22 cellular contexts compared by ENCODE assay signal in genomic region chr1:29148656-29149491, GRCh38. TPM values are rescaled to one million over a fixed set of nuclear protein-coding genes. Genes with fewer than 3 reads are reported as not detected.
DNase-seq lines count a peak whose midpoint lies in the region; ATAC-seq, FAIRE-seq and TF ChIP-seq lines count a peak whose summit lies in the region.
"Had no signal": no experiment of that assay in that cellular context is flagged by ENCODE, and none has a peak within 500 bp of the region (broad histone marks: within the 10 kb centered on the region; RNA-seq: fewer than 3 reads in every experiment).

No MANE protein-coding gene starts in this region.

- H3K4me3 Mint-ChIP-seq in Calu3 (ENCODE audit: low read depth, unreplicated experiment) (no peak overlapping the region), memory B cell (no peak overlapping the region)
- H3K4me3 Mint-ChIP-seq in activated T-helper 1 cell treated with anti-CD3 and anti-CD28 coated beads, Interleukin-12 subunit alpha, Interleukin-12 subunit beta, Interleukin-2, Interleukin-4 antibody, amounts not matched to agents 30 ng/mL and 10 ng/mL and 1 ng/mL, durations not matched to agents 14 hours and 24 hours and 36 hours: no peak overlapping the region
- H3K4me3 Mint-ChIP-seq: CD4-positive, alpha-beta memory T cell; dendritic cell treated with granulocyte-macrophage colony-stimulating factor and Interleukin-4, amounts not matched to agents 40 ng/mL and 50 ng/mL, for 4 days had no signal

- peaks cover 2% of the 10 kb centered on the region for H3K79me2 ChIP-seq in ACC112 (ENCODE audit: control insufficient read depth, insufficient read depth, low read length, unreplicated experiment)
- no peaks in the 10 kb centered on the region for H3K79me2 ChIP-seq in GM12878 (ENCODE audit: control insufficient read depth, insufficient read depth, low read length)

- TF ChIP-seq POLR2A in GM12878 (IDR thresholded peaks at IDR 0.05; ENCODE audit: low read depth, low read length): peak; percentile 28; the same call in 1 of the 2 replicates

- POLR2A ChIA-PET in GM12878 (lab: Charles Lee): no interaction called here

- no peak for TF ChIP-seq EP300 in GM12878 (IDR thresholded peaks at IDR 0.05; ENCODE audit: borderline replicate concordance in 1 of 2, control insufficient read depth in 1 of 2, low read depth in 2 of 2, low read length in 2 of 2)

- H3K9ac ChIP-seq in GM12878 (ENCODE audit: control insufficient read depth, insufficient read depth, low read length): no peak overlapping the region

- SMC1A ChIA-PET in GM12878 (lab: Charles Lee; ENCODE audit: uncharacterized antibody, unreplicated experiment): no interaction called here

- intact Hi-C loops in Calu3 (cut with micrococcal nuclease; ENCODE audit: unreplicated experiment): no loop called here
- intact Hi-C loops in GM12878 (cut with micrococcal nuclease; ENCODE audit: unreplicated experiment): no loop called here
- intact Hi-C loops in activated T-helper 1 cell treated with anti-CD3 and anti-CD28 coated beads, Interleukin-12 subunit alpha, Interleukin-12 subunit beta, Interleukin-2, Interleukin-4 antibody, amounts not matched to agents 30 ng/mL and 10 ng/mL and 1 ng/mL, durations not matched to agents 14 hours and 24 hours and 36 hours (cut with micrococcal nuclease): no loop called here

- H2AFZ ChIP-seq in ACC112 (ENCODE audit: low read length, unreplicated experiment): no peak overlapping the region
- H2AFZ ChIP-seq in GM12878 (ENCODE audit: control insufficient read depth, low read depth, low read length): no peak overlapping the region

- no peak for TF ChIP-seq CTCF in Calu3 (IDR thresholded peaks at IDR 0.05; ENCODE audit: unreplicated experiment)
- TF ChIP-seq CTCF in GM12878 (IDR thresholded peaks at IDR 0.05 in 2 of 3, conservative IDR thresholded peaks at IDR 0.05 in 1 of 3; ENCODE audit: control insufficient read depth in 2 of 3, extremely low read depth in 1 of 3, insufficient read depth in 1 of 3, low read depth in 3 of 3, low read length in 3 of 3): no peak

- no peaks in the 10 kb centered on the region for H3K27me3 Mint-ChIP-seq in Calu3 (ENCODE audit: unreplicated experiment)
- H3K27me3 Mint-ChIP-seq in memory B cell: no peaks in the 10 kb centered on the region
- no peaks in the 10 kb centered on the region for H3K27me3 Mint-ChIP-seq in activated T-helper 1 cell treated with anti-CD3 and anti-CD28 coated beads, Interleukin-12 subunit alpha, Interleukin-12 subunit beta, Interleukin-2, Interleukin-4 antibody, amounts not matched to agents 30 ng/mL and 10 ng/mL and 1 ng/mL, durations not matched to agents 14 hours and 24 hours and 36 hours (ENCODE audit: insufficient read depth)
- H3K27me3 Mint-ChIP-seq: CD4-positive, alpha-beta memory T cell; dendritic cell treated with granulocyte-macrophage colony-stimulating factor and Interleukin-4, amounts not matched to agents 40 ng/mL and 50 ng/mL, for 4 days had no signal

- DNase-seq in Calu3 (no peak), GM12878 (ENCODE audit: low read depth, low spot score) (no peak), memory B cell (ENCODE audit: low spot score in 2 of 2) (no peak), NCI-H187 (lab: John Stamatoyannopoulos, UW) (no peak), middle frontal gyrus (ENCODE audit: extremely low spot score, low spot score) (no peak)
- DNase-seq in activated T-helper 1 cell treated with anti-CD3 and anti-CD28 coated beads, Interleukin-12 subunit alpha, Interleukin-12 subunit beta, Interleukin-2, Interleukin-4 antibody, amounts not matched to agents 30 ng/mL and 10 ng/mL and 1 ng/mL, durations not matched to agents 14 hours and 24 hours and 36 hours (ENCODE audit: low spot score): no peak
- DNase-seq: activated CD4-positive, alpha-beta T cell treated with anti-CD3 and anti-CD28 coated beads for 1 hour; CD4-positive, alpha-beta memory T cell; DMS153; heart left ventricle; Kasumi-1; left cardiac atrium; midbrain; NCI-H1930; NCI-H69; psoas muscle; Right ventricle myocardium superior; stimulated activated naive CD4-positive, alpha-beta T cell had no signal

- H3K4me3 ChIP-seq in ACC112 (ENCODE audit: low read depth, low read length): no peak overlapping the region
- H3K4me3 ChIP-seq in GM12878: no peak overlapping the region
- H3K4me3 ChIP-seq: heart left ventricle, psoas muscle had no signal

- no peak for FAIRE-seq in GM12878 (lab: Jason Lieb, UNC)
- FAIRE-seq: G401.6 had no signal

- H4K20me1 ChIP-seq in GM12878 (ENCODE audit: control insufficient read depth, insufficient read depth): no peaks in the 10 kb centered on the region

- WGBS in GM12878 (ENCODE audit: insufficient coverage, insufficient replicate concordance, low lambda C conversion rate, missing lambda C conversion rate): 98% methylated on average over 31 of the region's 35 CpGs

- H3K4me1 Mint-ChIP-seq in Calu3 (ENCODE audit: low read depth, unreplicated experiment): peaks cover 21% of the 10 kb centered on the region
- H3K4me1 Mint-ChIP-seq in memory B cell: no peaks in the 10 kb centered on the region
- H3K4me1 Mint-ChIP-seq in activated T-helper 1 cell treated with anti-CD3 and anti-CD28 coated beads, Interleukin-12 subunit alpha, Interleukin-12 subunit beta, Interleukin-2, Interleukin-4 antibody, amounts not matched to agents 30 ng/mL and 10 ng/mL and 1 ng/mL, durations not matched to agents 14 hours and 24 hours and 36 hours (ENCODE audit: low read depth): no peaks in the 10 kb centered on the region

- H3K27ac ChIP-seq in ACC112 (ENCODE audit: low read depth, low read length) (peak overlapping the region; percentile 95), GM12878 (ENCODE audit: control insufficient read depth, insufficient read depth) (no peak overlapping the region)
- H3K27ac ChIP-seq: heart left ventricle, psoas muscle had no signal

- peak overlapping the region; percentile 7 for H3K27ac Mint-ChIP-seq in Calu3 (ENCODE audit: unreplicated experiment)
- H3K27ac Mint-ChIP-seq in memory B cell: peak overlapping the region; percentile 87
- H3K27ac Mint-ChIP-seq in activated T-helper 1 cell treated with anti-CD3 and anti-CD28 coated beads, Interleukin-12 subunit alpha, Interleukin-12 subunit beta, Interleukin-2, Interleukin-4 antibody, amounts not matched to agents 30 ng/mL and 10 ng/mL and 1 ng/mL, durations not matched to agents 14 hours and 24 hours and 36 hours: no peak overlapping the region
- H3K27ac Mint-ChIP-seq: dendritic cell treated with granulocyte-macrophage colony-stimulating factor and Interleukin-4, amounts not matched to agents 40 ng/mL and 50 ng/mL, for 4 days had no signal

- in situ Hi-C loops in GM12878 (cut with MboI): no loop called here

- peaks cover 32% of the 10 kb centered on the region for H3K4me1 ChIP-seq in ACC112 (ENCODE audit: control insufficient read depth, insufficient read depth, low read length, unreplicated experiment)
- H3K4me1 ChIP-seq in GM12878 (ENCODE audit: control insufficient read depth, insufficient read depth, low read length): no peaks in the 10 kb centered on the region
- H3K4me1 ChIP-seq: psoas muscle had no signal

- no peaks in the 10 kb centered on the region for H3K27me3 ChIP-seq in ACC112 (ENCODE audit: insufficient read depth, low read length)
- H3K27me3 ChIP-seq in GM12878 (replicated peaks in 1 of 2; ENCODE audit: control insufficient read depth in 2 of 2, insufficient read depth in 2 of 2, low read length in 1 of 2): no peaks in the 10 kb centered on the region
- H3K27me3 ChIP-seq: heart left ventricle had no signal

- H3K36me3 ChIP-seq in ACC112 (ENCODE audit: insufficient read depth, low read length) (peaks cover 37% of the 10 kb centered on the region), GM12878 (ENCODE audit: control insufficient read depth in 2 of 2, insufficient read depth in 2 of 2, low read length in 1 of 2) (peaks cover 31 to 46% of the 10 kb centered on the region in 2 experiments)

- ATAC-seq in GM12878 (no peak), memory B cell (ENCODE audit: low read depth) (no peak), HG03460 (IDR thresholded peaks at IDR 0.05; ENCODE audit: unreplicated experiment) (no peak)
- ATAC-seq: heart left ventricle, left cardiac atrium, psoas muscle had no signal

- no peaks in the 10 kb centered on the region for H3K9me3 ChIP-seq in GM12878 (replicated peaks; ENCODE audit: control insufficient read depth, insufficient read depth, low read length)
- H3K9me3 ChIP-seq: heart left ventricle, psoas muscle had no signal

- RAD21 ChIA-PET in GM12878 (lab: Charles Lee; ENCODE audit: unreplicated experiment): no interaction called here

- H3K9me3 Mint-ChIP-seq in Calu3 (ENCODE audit: low read depth, unreplicated experiment) (peaks cover 4% of the 10 kb centered on the region), memory B cell (no peaks in the 10 kb centered on the region)
- H3K9me3 Mint-ChIP-seq in activated T-helper 1 cell treated with anti-CD3 and anti-CD28 coated beads, Interleukin-12 subunit alpha, Interleukin-12 subunit beta, Interleukin-2, Interleukin-4 antibody, amounts not matched to agents 30 ng/mL and 10 ng/mL and 1 ng/mL, durations not matched to agents 14 hours and 24 hours and 36 hours: no peaks in the 10 kb centered on the region
- H3K9me3 Mint-ChIP-seq: dendritic cell treated with granulocyte-macrophage colony-stimulating factor and Interleukin-4, amounts not matched to agents 40 ng/mL and 50 ng/mL, for 4 days had no signal

- H3K36me3 Mint-ChIP-seq in Calu3 (ENCODE audit: insufficient read depth, unreplicated experiment) (peaks cover 99% of the 10 kb centered on the region), memory B cell (peaks cover 56% of the 10 kb centered on the region)
- H3K36me3 Mint-ChIP-seq in activated T-helper 1 cell treated with anti-CD3 and anti-CD28 coated beads, Interleukin-12 subunit alpha, Interleukin-12 subunit beta, Interleukin-2, Interleukin-4 antibody, amounts not matched to agents 30 ng/mL and 10 ng/mL and 1 ng/mL, durations not matched to agents 14 hours and 24 hours and 36 hours (ENCODE audit: low read depth): peaks cover 71% of the 10 kb centered on the region

- no peak for TF ChIP-seq RAD21 in GM12878 (IDR thresholded peaks at IDR 0.05; ENCODE audit: insufficient read depth, low read depth, low read length)

- no peak overlapping the region for H3K4me2 ChIP-seq in GM12878 (ENCODE audit: control insufficient read depth, insufficient read depth)

- CTCF ChIA-PET in Calu3 (lab: Charles Lee): no interaction called here
- CTCF ChIA-PET in GM12878 (lab: Yijun Ruan, JAX): no interaction called here

- BruUV-seq in Calu3 (replicated peaks; lab: Mats Ljungman, UMichigan): TSS peak; percentile 91
- no TSS peak for BruUV-seq in GM12878 (replicated peaks; lab: Mats Ljungman, UMichigan)

RNA-seq across cellular contexts. Expression of gene TMEM200B, which starts 25.2 kb away (rescaled TPM):
- total RNA-seq in Calu3 (2022) (0.15 TPM in 1 of 2 replicates, not detected in the other), GM12878 (2014; rRNA removed) (not detected in 2 replicates), GM12878 (2014; rRNA removed; fragmentation: Illumina TruSeq; extraction: Trizol) (not detected in 2 replicates), GM12878 (2021) (0.08 TPM in 1 of 2 replicates, not detected in the other)
- total RNA-seq in GM12878 (2013; cell fraction: nucleolus; rRNA removed): not detected in 2 replicates
- not detected for polyA plus RNA-seq in GM12878 (2011; ENCODE audit: low read depth)
- polyA plus RNA-seq in GM12878 (2011; rRNA removed) (0.03 TPM in 2 replicates), GM12878 (2014; fragmentation: Illumina TruSeq; extraction: Trizol) (not detected in 2 replicates), GM12878 (2014; fragmentation: Nextera tagmentation; extraction: Ambion mirVana) (1 to 10 TPM in 1 of 2 experiments, under 1 TPM in 1; 0.31 to 1.4 TPM), GM12878 (2014; rRNA removed) (0.04 TPM in 1 of 2 replicates, not detected in the other), GM12878 (2016; fragmentation: Nextera tagmentation; extraction: Ambion mirVana) (under 1 TPM; 0.06 to 0.25 TPM)
- not detected in 2 replicates for polyA plus RNA-seq in GM12878 (2011; cell fraction: cytosol; rRNA removed)
- polyA plus RNA-seq in GM12878 (2011; cell fraction: nucleus; rRNA removed): 0.09 and 0.12 TPM in 2 replicates
- polyA plus RNA-seq in GM12878 (2012): 0.26 TPM in 1 of 2 replicates, not detected in the other
- not detected in 2 replicates for polyA minus RNA-seq in GM12878 (2011; rRNA and poly(A)+ RNA removed)
- polyA minus RNA-seq in GM12878 (2011; cell fraction: cytosol; rRNA and poly(A)+ RNA removed): not detected in 2 replicates
- polyA minus RNA-seq in GM12878 (2011; cell fraction: nucleus; rRNA and poly(A)+ RNA removed): not detected in 2 replicates
- total RNA-seq in activated T-helper 1 cell treated with anti-CD3 and anti-CD28 coated beads, Interleukin-12 subunit alpha, Interleukin-12 subunit beta, Interleukin-2, Interleukin-4 antibody, amounts not matched to agents 30 ng/mL and 10 ng/mL and 1 ng/mL, durations not matched to agents 14 hours and 24 hours and 36 hours: 0.47 and 0.56 TPM in 2 replicates
- total RNA-seq: CD4-positive, alpha-beta memory T cell had no signal

RNA-seq across cellular contexts. Expression of gene SRSF4, which starts 32.8 kb away (rescaled TPM):
- total RNA-seq in Calu3 (2022) (64.8 and 65.4 TPM in 2 replicates), GM12878 (2014; rRNA removed) (52.0 and 56.3 TPM in 2 replicates), GM12878 (2014; rRNA removed; fragmentation: Illumina TruSeq; extraction: Trizol) (63.4 and 64.7 TPM in 2 replicates), GM12878 (2021) (73.9 and 80.8 TPM in 2 replicates)
- total RNA-seq in GM12878 (2013; cell fraction: nucleolus; rRNA removed): 133 and 139 TPM in 2 replicates
- 72.1 TPM for polyA plus RNA-seq in GM12878 (2011; ENCODE audit: low read depth)
- polyA plus RNA-seq in GM12878 (2011; rRNA removed) (76.3 and 91.1 TPM in 2 replicates), GM12878 (2014; fragmentation: Illumina TruSeq; extraction: Trizol) (107 and 109 TPM in 2 replicates), GM12878 (2014; fragmentation: Nextera tagmentation; extraction: Ambion mirVana) (10 to 100 TPM; 17.2 to 26.4 TPM), GM12878 (2014; rRNA removed) (94.3 and 100 TPM in 2 replicates), GM12878 (2016; fragmentation: Nextera tagmentation; extraction: Ambion mirVana) (10 to 100 TPM; 91.2 to 93.2 TPM)
- polyA plus RNA-seq in GM12878 (2011; cell fraction: cytosol; rRNA removed): 48.2 and 61.5 TPM in 2 replicates
- 98.2 and 138 TPM in 2 replicates for polyA plus RNA-seq in GM12878 (2011; cell fraction: nucleus; rRNA removed)
- 79.2 and 88.1 TPM in 2 replicates for polyA plus RNA-seq in GM12878 (2012)
- polyA minus RNA-seq in GM12878 (2011; rRNA and poly(A)+ RNA removed): 46.6 and 48.4 TPM in 2 replicates
- polyA minus RNA-seq in GM12878 (2011; cell fraction: cytosol; rRNA and poly(A)+ RNA removed): 19.5 and 20.0 TPM in 2 replicates
- polyA minus RNA-seq in GM12878 (2011; cell fraction: nucleus; rRNA and poly(A)+ RNA removed): 25.1 and 44.7 TPM in 2 replicates
- total RNA-seq in activated T-helper 1 cell treated with anti-CD3 and anti-CD28 coated beads, Interleukin-12 subunit alpha, Interleukin-12 subunit beta, Interleukin-2, Interleukin-4 antibody, amounts not matched to agents 30 ng/mL and 10 ng/mL and 1 ng/mL, durations not matched to agents 14 hours and 24 hours and 36 hours: 129 and 135 TPM in 2 replicates
